1 cellular context compared by ENCODE assay signal in the genomic region with DNA sequence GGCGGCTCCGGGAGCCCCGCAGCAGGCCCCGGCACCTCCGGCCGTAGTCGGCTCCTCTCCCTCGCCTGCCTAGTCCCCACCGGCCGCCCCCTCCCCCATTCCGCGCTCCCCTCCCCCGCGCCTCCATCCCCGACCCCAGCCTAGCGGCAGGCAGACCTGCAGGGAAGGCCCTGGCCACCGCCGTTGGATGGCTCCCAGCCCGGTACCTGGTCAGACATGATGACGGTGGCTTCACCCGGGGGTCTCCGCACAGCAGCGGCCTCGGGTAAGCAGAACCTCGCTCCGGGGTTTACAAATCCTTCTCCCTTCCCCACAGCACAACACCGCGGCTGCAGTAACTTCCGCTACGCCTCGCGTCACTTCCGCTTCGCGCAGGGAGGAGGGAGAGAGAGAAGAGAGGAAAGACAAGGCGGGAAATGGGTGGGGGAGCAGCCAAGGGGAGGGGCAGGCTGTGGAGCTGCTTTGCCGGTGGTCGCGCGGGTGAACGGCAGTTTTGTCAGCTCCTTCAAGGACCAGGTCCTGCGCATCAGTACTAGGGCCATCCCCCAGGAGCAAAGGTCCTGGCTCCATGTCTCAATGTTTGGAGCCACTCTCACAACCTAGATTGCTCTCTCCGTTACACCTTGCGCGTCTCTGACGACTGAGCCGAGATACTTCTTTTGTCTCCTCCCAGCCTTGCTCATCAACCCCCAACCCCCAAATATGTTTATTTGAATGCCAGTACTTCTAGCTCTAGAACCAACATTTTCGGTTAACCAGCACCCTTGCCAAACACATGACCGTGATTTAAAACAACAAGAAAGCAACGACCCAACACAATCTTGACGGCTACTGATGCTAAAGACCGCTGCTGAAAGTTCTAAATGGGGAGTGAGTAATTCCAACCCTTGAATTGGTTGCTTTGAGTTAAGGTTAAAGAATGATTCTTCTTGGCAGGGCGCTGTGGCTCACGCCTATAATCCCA.
TF ChIP-seq lines count a peak whose summit lies in the region.

A gene (minus strand): TSS at position 364 of the 964 bp plus-strand sequence. CDS start 146 bp downstream, at position 218.

TF ChIP-seq in HEK293, 187 proteins besides CTCF, POLR2A, EP300 and RAD21 (continued from another document and continues in another):
- TF ChIP-seq, protein P1, sequence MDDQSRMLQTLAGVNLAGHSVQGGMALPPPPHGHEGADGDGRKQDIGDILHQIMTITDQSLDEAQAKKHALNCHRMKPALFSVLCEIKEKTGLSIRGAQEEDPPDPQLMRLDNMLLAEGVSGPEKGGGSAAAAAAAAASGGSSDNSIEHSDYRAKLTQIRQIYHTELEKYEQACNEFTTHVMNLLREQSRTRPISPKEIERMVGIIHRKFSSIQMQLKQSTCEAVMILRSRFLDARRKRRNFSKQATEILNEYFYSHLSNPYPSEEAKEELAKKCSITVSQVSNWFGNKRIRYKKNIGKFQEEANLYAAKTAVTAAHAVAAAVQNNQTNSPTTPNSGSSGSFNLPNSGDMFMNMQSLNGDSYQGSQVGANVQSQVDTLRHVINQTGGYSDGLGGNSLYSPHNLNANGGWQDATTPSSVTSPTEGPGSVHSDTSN (CRISPR knock-in tag; IDR thresholded peaks at IDR 0.05): peak; percentile 53; the same call in 1 of the 2 replicates
- TF ChIP-seq ZNF654 (tag by site-specific recombination; IDR thresholded peaks at IDR 0.05; ENCODE audit: low read depth) (no peak), ZNF239 (tag by site-specific recombination; IDR thresholded peaks at IDR 0.05) (no peak), ZNF121 (tag by site-specific recombination; IDR thresholded peaks at IDR 0.05) (no peak), ZNF248 (tag by site-specific recombination; IDR thresholded peaks at IDR 0.05) (no peak), KLF16 (tag by site-specific recombination; IDR thresholded peaks at IDR 0.05) (no peak), ZNF623 (tag by site-specific recombination; IDR thresholded peaks at IDR 0.05) (no peak), SALL2 (tag by site-specific recombination; IDR thresholded peaks at IDR 0.05; ENCODE audit: borderline replicate concordance) (no peak), ZFHX2 (tag by site-specific recombination; conservative IDR thresholded peaks at IDR 0.05) (no peak), ZNF560 (tag by site-specific recombination; IDR thresholded peaks at IDR 0.05; ENCODE audit: borderline replicate concordance) (no peak), HOXD13 (CRISPR knock-in tag; IDR thresholded peaks at IDR 0.05; ENCODE audit: borderline replicate concordance) (no peak), ZNF510 (tag by site-specific recombination; IDR thresholded peaks at IDR 0.05; ENCODE audit: insufficient replicate concordance) (no peak), ZXDB (tag by site-specific recombination; IDR thresholded peaks at IDR 0.05) (peak; percentile 71; the same call in 1 of the 2 replicates), ZBTB17 (tag by site-specific recombination; IDR thresholded peaks at IDR 0.05) (peak; percentile 67), ZNF157 (tag by site-specific recombination; IDR thresholded peaks at IDR 0.05) (no peak), GFI1B (tag by site-specific recombination; IDR thresholded peaks at IDR 0.05) (no peak), ZNF624 (tag by site-specific recombination; IDR thresholded peaks at IDR 0.05) (no peak), ZNF530 (tag by site-specific recombination; IDR thresholded peaks at IDR 0.05; ENCODE audit: low read depth) (no peak), BCL11A (tag by site-specific recombination; IDR thresholded peaks at IDR 0.05; ENCODE audit: low read depth) (no peak), ZNF768 (tag by site-specific recombination; IDR thresholded peaks at IDR 0.05) (no peak), SP7 (tag by site-specific recombination; IDR thresholded peaks at IDR 0.05) (peak; percentile 53), ZNF549 (tag by site-specific recombination; IDR thresholded peaks at IDR 0.05) (no peak), ZFP41 (tag by site-specific recombination; IDR thresholded peaks at IDR 0.05; ENCODE audit: borderline replicate concordance) (no peak), ZNF571 (tag by site-specific recombination; IDR thresholded peaks at IDR 0.05) (no peak), PRDM1 (tag by site-specific recombination; IDR thresholded peaks at IDR 0.05) (peak; percentile 69), KLF9 (tag by site-specific recombination; IDR thresholded peaks at IDR 0.05; ENCODE audit: low read depth) (peak; percentile 54; the same call in 1 of the 2 replicates), ZNF404 (tag by site-specific recombination; IDR thresholded peaks at IDR 0.05) (no peak), ZNF426 (tag by site-specific recombination; IDR thresholded peaks at IDR 0.05) (no peak), ZBTB7A (tag by site-specific recombination; IDR thresholded peaks at IDR 0.05; ENCODE audit: low read depth) (no peak), ZNF155 (tag by site-specific recombination; IDR thresholded peaks at IDR 0.05) (no peak), ZNF658 (tag by site-specific recombination; IDR thresholded peaks at IDR 0.05) (no peak)
- TF ChIP-seq, protein P2, sequence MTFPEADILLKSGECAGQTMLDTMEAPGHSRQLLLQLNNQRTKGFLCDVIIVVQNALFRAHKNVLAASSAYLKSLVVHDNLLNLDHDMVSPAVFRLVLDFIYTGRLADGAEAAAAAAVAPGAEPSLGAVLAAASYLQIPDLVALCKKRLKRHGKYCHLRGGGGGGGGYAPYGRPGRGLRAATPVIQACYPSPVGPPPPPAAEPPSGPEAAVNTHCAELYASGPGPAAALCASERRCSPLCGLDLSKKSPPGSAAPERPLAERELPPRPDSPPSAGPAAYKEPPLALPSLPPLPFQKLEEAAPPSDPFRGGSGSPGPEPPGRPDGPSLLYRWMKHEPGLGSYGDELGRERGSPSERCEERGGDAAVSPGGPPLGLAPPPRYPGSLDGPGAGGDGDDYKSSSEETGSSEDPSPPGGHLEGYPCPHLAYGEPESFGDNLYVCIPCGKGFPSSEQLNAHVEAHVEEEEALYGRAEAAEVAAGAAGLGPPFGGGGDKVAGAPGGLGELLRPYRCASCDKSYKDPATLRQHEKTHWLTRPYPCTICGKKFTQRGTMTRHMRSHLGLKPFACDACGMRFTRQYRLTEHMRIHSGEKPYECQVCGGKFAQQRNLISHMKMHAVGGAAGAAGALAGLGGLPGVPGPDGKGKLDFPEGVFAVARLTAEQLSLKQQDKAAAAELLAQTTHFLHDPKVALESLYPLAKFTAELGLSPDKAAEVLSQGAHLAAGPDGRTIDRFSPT (tag by site-specific recombination; IDR thresholded peaks at IDR 0.05): no peak
- TF ChIP-seq, protein P3, sequence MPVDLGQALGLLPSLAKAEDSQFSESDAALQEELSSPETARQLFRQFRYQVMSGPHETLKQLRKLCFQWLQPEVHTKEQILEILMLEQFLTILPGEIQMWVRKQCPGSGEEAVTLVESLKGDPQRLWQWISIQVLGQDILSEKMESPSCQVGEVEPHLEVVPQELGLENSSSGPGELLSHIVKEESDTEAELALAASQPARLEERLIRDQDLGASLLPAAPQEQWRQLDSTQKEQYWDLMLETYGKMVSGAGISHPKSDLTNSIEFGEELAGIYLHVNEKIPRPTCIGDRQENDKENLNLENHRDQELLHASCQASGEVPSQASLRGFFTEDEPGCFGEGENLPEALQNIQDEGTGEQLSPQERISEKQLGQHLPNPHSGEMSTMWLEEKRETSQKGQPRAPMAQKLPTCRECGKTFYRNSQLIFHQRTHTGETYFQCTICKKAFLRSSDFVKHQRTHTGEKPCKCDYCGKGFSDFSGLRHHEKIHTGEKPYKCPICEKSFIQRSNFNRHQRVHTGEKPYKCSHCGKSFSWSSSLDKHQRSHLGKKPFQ (tag by site-specific recombination; IDR thresholded peaks at IDR 0.05): no peak
- TF ChIP-seq, protein P4, sequence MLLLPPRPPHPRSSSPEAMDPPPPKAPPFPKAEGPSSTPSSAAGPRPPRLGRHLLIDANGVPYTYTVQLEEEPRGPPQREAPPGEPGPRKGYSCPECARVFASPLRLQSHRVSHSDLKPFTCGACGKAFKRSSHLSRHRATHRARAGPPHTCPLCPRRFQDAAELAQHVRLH (tag by site-specific recombination; IDR thresholded peaks at IDR 0.05): no peak
- TF ChIP-seq, protein P5, sequence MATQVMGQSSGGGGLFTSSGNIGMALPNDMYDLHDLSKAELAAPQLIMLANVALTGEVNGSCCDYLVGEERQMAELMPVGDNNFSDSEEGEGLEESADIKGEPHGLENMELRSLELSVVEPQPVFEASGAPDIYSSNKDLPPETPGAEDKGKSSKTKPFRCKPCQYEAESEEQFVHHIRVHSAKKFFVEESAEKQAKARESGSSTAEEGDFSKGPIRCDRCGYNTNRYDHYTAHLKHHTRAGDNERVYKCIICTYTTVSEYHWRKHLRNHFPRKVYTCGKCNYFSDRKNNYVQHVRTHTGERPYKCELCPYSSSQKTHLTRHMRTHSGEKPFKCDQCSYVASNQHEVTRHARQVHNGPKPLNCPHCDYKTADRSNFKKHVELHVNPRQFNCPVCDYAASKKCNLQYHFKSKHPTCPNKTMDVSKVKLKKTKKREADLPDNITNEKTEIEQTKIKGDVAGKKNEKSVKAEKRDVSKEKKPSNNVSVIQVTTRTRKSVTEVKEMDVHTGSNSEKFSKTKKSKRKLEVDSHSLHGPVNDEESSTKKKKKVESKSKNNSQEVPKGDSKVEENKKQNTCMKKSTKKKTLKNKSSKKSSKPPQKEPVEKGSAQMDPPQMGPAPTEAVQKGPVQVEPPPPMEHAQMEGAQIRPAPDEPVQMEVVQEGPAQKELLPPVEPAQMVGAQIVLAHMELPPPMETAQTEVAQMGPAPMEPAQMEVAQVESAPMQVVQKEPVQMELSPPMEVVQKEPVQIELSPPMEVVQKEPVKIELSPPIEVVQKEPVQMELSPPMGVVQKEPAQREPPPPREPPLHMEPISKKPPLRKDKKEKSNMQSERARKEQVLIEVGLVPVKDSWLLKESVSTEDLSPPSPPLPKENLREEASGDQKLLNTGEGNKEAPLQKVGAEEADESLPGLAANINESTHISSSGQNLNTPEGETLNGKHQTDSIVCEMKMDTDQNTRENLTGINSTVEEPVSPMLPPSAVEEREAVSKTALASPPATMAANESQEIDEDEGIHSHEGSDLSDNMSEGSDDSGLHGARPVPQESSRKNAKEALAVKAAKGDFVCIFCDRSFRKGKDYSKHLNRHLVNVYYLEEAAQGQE (tag by site-specific recombination; IDR thresholded peaks at IDR 0.05): no peak
- TF ChIP-seq, protein P6, sequence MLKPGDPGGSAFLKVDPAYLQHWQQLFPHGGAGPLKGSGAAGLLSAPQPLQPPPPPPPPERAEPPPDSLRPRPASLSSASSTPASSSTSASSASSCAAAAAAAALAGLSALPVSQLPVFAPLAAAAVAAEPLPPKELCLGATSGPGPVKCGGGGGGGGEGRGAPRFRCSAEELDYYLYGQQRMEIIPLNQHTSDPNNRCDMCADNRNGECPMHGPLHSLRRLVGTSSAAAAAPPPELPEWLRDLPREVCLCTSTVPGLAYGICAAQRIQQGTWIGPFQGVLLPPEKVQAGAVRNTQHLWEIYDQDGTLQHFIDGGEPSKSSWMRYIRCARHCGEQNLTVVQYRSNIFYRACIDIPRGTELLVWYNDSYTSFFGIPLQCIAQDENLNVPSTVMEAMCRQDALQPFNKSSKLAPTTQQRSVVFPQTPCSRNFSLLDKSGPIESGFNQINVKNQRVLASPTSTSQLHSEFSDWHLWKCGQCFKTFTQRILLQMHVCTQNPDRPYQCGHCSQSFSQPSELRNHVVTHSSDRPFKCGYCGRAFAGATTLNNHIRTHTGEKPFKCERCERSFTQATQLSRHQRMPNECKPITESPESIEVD (tag by site-specific recombination; IDR thresholded peaks at IDR 0.05): no peak
- TF ChIP-seq, protein P7, sequence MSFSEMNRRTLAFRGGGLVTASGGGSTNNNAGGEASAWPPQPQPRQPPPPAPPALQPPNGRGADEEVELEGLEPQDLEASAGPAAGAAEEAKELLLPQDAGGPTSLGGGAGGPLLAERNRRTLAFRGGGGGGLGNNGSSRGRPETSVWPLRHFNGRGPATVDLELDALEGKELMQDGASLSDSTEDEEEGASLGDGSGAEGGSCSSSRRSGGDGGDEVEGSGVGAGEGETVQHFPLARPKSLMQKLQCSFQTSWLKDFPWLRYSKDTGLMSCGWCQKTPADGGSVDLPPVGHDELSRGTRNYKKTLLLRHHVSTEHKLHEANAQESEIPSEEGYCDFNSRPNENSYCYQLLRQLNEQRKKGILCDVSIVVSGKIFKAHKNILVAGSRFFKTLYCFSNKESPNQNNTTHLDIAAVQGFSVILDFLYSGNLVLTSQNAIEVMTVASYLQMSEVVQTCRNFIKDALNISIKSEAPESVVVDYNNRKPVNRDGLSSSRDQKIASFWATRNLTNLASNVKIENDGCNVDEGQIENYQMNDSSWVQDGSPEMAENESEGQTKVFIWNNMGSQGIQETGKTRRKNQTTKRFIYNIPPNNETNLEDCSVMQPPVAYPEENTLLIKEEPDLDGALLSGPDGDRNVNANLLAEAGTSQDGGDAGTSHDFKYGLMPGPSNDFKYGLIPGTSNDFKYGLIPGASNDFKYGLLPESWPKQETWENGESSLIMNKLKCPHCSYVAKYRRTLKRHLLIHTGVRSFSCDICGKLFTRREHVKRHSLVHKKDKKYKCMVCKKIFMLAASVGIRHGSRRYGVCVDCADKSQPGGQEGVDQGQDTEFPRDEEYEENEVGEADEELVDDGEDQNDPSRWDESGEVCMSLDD (tag by site-specific recombination; IDR thresholded peaks at IDR 0.05): no peak
- TF ChIP-seq, protein P8, sequence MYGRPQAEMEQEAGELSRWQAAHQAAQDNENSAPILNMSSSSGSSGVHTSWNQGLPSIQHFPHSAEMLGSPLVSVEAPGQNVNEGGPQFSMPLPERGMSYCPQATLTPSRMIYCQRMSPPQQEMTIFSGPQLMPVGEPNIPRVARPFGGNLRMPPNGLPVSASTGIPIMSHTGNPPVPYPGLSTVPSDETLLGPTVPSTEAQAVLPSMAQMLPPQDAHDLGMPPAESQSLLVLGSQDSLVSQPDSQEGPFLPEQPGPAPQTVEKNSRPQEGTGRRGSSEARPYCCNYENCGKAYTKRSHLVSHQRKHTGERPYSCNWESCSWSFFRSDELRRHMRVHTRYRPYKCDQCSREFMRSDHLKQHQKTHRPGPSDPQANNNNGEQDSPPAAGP (tag by site-specific recombination; IDR thresholded peaks at IDR 0.05): no peak
- TF ChIP-seq, protein P9, sequence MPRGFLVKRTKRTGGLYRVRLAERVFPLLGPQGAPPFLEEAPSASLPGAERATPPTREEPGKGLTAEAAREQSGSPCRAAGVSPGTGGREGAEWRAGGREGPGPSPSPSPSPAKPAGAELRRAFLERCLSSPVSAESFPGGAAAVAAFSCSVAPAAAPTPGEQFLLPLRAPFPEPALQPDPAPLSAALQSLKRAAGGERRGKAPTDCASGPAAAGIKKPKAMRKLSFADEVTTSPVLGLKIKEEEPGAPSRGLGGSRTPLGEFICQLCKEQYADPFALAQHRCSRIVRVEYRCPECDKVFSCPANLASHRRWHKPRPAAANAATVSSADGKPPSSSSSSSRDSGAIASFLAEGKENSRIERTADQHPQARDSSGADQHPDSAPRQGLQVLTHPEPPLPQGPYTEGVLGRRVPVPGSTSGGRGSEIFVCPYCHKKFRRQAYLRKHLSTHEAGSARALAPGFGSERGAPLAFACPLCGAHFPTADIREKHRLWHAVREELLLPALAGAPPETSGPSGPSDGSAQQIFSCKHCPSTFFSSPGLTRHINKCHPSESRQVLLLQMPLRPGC (tag by site-specific recombination; IDR thresholded peaks at IDR 0.05): 0 out of 2 replicates have a peak, but pooled peaks have one; percentile 25
- TF ChIP-seq, protein P10, sequence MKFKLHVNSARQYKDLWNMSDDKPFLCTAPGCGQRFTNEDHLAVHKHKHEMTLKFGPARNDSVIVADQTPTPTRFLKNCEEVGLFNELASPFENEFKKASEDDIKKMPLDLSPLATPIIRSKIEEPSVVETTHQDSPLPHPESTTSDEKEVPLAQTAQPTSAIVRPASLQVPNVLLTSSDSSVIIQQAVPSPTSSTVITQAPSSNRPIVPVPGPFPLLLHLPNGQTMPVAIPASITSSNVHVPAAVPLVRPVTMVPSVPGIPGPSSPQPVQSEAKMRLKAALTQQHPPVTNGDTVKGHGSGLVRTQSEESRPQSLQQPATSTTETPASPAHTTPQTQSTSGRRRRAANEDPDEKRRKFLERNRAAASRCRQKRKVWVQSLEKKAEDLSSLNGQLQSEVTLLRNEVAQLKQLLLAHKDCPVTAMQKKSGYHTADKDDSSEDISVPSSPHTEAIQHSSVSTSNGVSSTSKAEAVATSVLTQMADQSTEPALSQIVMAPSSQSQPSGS (tag by site-specific recombination; IDR thresholded peaks at IDR 0.05; ENCODE audit: low read depth): no peak
